In genomic region chr6:155253337-155253736, GRCh38 we compare ENCODE assay signal across 18 cellular contexts. TPM values are rescaled to one million over a fixed set of nuclear protein-coding genes. Genes with fewer than 3 reads are reported as not detected.
DNase-seq lines count a peak whose midpoint lies in the region; ATAC-seq and TF ChIP-seq lines count a peak whose summit lies in the region.
"Had no signal": no experiment of that assay in that cellular context is flagged by ENCODE, and none has a peak within 500 bp of the region (broad histone marks: within the 10 kb centered on the region; RNA-seq: fewer than 3 reads in every experiment).

No MANE protein-coding gene starts in this region.

- POLR2A ChIA-PET in SK-N-SH (lab: Yijun Ruan, JAX), result no interaction called here
- POLR2A ChIA-PET in Panc1 (lab: Charles Lee), result no interaction called here

- H3F3A ChIP-seq in SK-N-SH (replicated peaks; ENCODE audit: insufficient read depth), result peaks cover 10% of the 10 kb centered on the region

- H3K9ac ChIP-seq in SK-N-SH, result no peak overlapping the region
- H3K9ac ChIP-seq in trophoblast cell (ENCODE audit: low read length), result no peak overlapping the region

- TF ChIP-seq EP300 in SK-N-SH (IDR thresholded peaks at IDR 0.05; ENCODE audit: borderline replicate concordance in 1 of 2, low read depth in 1 of 2, low read length in 1 of 2), result no peak
- TF ChIP-seq EP300 in gastroesophageal sphincter (IDR thresholded peaks at IDR 0.05), result no peak

- peaks cover 0 to 12% of the 10 kb centered on the region in 2 experiments; a peak in 2 of 4 replicates for H3K4me1 ChIP-seq in SK-N-SH (ENCODE audit: control insufficient read depth in 1 of 2, insufficient read depth in 2 of 2, low read depth in 1 of 2, low read length in 1 of 2)
- peaks cover 3% of the 10 kb centered on the region; the same call in 1 of the 2 replicates for H3K4me1 ChIP-seq in Panc1 (ENCODE audit: control insufficient read depth, insufficient read depth, low read length)
- H3K4me1 ChIP-seq in gastroesophageal sphincter, result peaks cover 0 to 19% (median 0%) of the 10 kb centered on the region in 3 donors
- H3K4me1 ChIP-seq in trophoblast cell (ENCODE audit: control insufficient read depth in 1 of 2, insufficient read depth in 2 of 2, low read length in 2 of 2), result peaks cover 4 to 7% of the 10 kb centered on the region in 2 experiments

- no peak for TF ChIP-seq RAD21 in SK-N-SH (IDR thresholded peaks at IDR 0.05; ENCODE audit: low read length)

- H4K91ac ChIP-seq in trophoblast cell (ENCODE audit: low read depth, low read length), result no peak overlapping the region

- no peak overlapping the region for H2AFZ ChIP-seq in SK-N-SH (ENCODE audit: low read depth)
- no peak overlapping the region for H2AFZ ChIP-seq in trophoblast cell (ENCODE audit: insufficient read depth, low read length, poor library complexity)

- CTCF ChIA-PET in SK-N-SH (lab: Yijun Ruan, JAX), result interaction anchor here (0.7 to 4.7 kb wide), 4 partner anchors 13 to 325 kb away, joined by 3 to 28 read pairs (median 4); no protein-coding TSS in a partner anchor
- CTCF ChIA-PET in Panc1 (lab: Charles Lee), result no interaction called here

- H4K20me1 ChIP-seq in SK-N-SH (ENCODE audit: insufficient read depth), result no peaks in the 10 kb centered on the region

- H3K14ac ChIP-seq in trophoblast cell (ENCODE audit: low read length), result no peak overlapping the region

- 67% methylated on average over 1 of the region's 1 CpG for WGBS in SK-N-SH (ENCODE audit: low lambda C conversion rate)
- WGBS in gastroesophageal sphincter (ENCODE audit: low coverage in 1 of 2), 2 donors, result 50% methylated on average over 1 of the region's 1 CpG
- no CpG with 5 or more reads among the region's 1 CpG for WGBS in trophoblast cell (ENCODE audit: extremely low coverage, insufficient coverage, insufficient read length)

- no peaks in the 10 kb centered on the region for H3K9me3 ChIP-seq in SK-N-SH
- H3K9me3 ChIP-seq in Panc1 (ENCODE audit: control insufficient read depth, insufficient read depth, low read depth, low read length), result no peaks in the 10 kb centered on the region
- H3K9me3 ChIP-seq in gastroesophageal sphincter, result no peaks in the 10 kb centered on the region
- no peaks in the 10 kb centered on the region for H3K9me3 ChIP-seq in trophoblast cell (ENCODE audit: insufficient read depth, low read depth, low read length)

- H2BK120ac ChIP-seq in trophoblast cell (ENCODE audit: insufficient read depth, low read length, poor library complexity), result no peak overlapping the region

- no peak overlapping the region for H3K4ac ChIP-seq in trophoblast cell (ENCODE audit: low read depth, low read length)

- H3K36me3 ChIP-seq in SK-N-SH (replicated peaks in 1 of 2; ENCODE audit: control insufficient read depth in 1 of 2, insufficient read depth in 2 of 2, low read length in 1 of 2) (peaks cover 55 to 79% of the 10 kb centered on the region in 2 experiments), Panc1 (ENCODE audit: control insufficient read depth, insufficient read depth, low read length) (peaks cover 22% of the 10 kb centered on the region), gastroesophageal sphincter (peaks cover 0 to 65% of the 10 kb centered on the region in 2 donors), trophoblast cell (ENCODE audit: control insufficient read depth in 1 of 2, insufficient read depth in 2 of 2, low read length in 2 of 2) (peaks cover 9 to 11% of the 10 kb centered on the region in 2 experiments)

- no peak overlapping the region for H2AK5ac ChIP-seq in trophoblast cell (ENCODE audit: low read length)

- H3K23ac ChIP-seq in trophoblast cell (ENCODE audit: low read length), result no peak overlapping the region

- H3K79me2 ChIP-seq in SK-N-SH (ENCODE audit: insufficient read depth) (no peaks in the 10 kb centered on the region; the same call in 1 of the 2 replicates), trophoblast cell (ENCODE audit: control insufficient read depth, insufficient read depth, low read length, poor library complexity) (no peaks in the 10 kb centered on the region)

- no peak for DNase-seq in SK-N-SH
- no peak for DNase-seq in Panc1 (ENCODE audit: low read depth, low spot score)
- no peak for DNase-seq in trophoblast cell
- DNase-seq in T-helper 2 cell, result no peak
- no peak for DNase-seq in DMS114 treated with DMSO at 0.1 percent for 48 hours (lab: John Stamatoyannopoulos, UW; ENCODE audit: unreplicated experiment)
- DNase-seq: 8988T; activated CD4-positive, alpha-beta T cell treated with anti-CD3 and anti-CD28 coated beads, Interleukin-2, amount 50 U/mL, for 1 hour; activated effector memory CD4-positive, alpha-beta T cell treated with Interleukin-2 at 50 U/mL for 16 hours; CD4-positive, alpha-beta T cell; left colon; NCI-H1930; NCI-H69; RPMI8226 had no signal

- intact Hi-C loops in Panc1 (cut with micrococcal nuclease; ENCODE audit: unreplicated experiment), result no loop called here

- H3K9me2 ChIP-seq in SK-N-SH, result no peaks in the 10 kb centered on the region

- H3K4me3 ChIP-seq in SK-N-SH (ENCODE audit: low read depth in 2 of 2, low read length in 1 of 2) (no peak overlapping the region), Panc1 (ENCODE audit: low read depth in 2 of 2, low read length in 2 of 2) (no peak overlapping the region), gastroesophageal sphincter (no peak overlapping the region), trophoblast cell (ENCODE audit: low read depth, low read length) (no peak overlapping the region)

- no peak overlapping the region for H2BK5ac ChIP-seq in trophoblast cell (ENCODE audit: low read depth, low read length, poor library complexity)

- H3K27ac ChIP-seq in SK-N-SH (ENCODE audit: low read depth in 2 of 2, low read length in 1 of 2), result peak overlapping the region in 1 of 2 experiments; percentile 32; a peak in 2 of 4 replicates
- H3K27ac ChIP-seq in Panc1 (ENCODE audit: low read length), result peak overlapping the region; percentile 18
- H3K27ac ChIP-seq in gastroesophageal sphincter, result peak overlapping the region in 3 of 4 donors; percentile 35 to 50 (median 35)
- peak overlapping the region; percentile 61 for H3K27ac ChIP-seq in trophoblast cell (ENCODE audit: low read depth, low read length)
- H3K27ac ChIP-seq: HL-60 had no signal

- BruUV-seq in Panc1 (replicated peaks; lab: Mats Ljungman, UMichigan), result no TSS peak

- H4K12ac ChIP-seq in trophoblast cell (ENCODE audit: low read depth, low read length), result no peak overlapping the region

- TF ChIP-seq CTCF in SK-N-SH (IDR thresholded peaks at IDR 0.05) (no peak), Panc1 (IDR thresholded peaks at IDR 0.05) (no peak), gastroesophageal sphincter (IDR thresholded peaks at IDR 0.05) (no peak)

- no peak for TF ChIP-seq POLR2A in gastroesophageal sphincter (IDR thresholded peaks at IDR 0.05)

- H3K79me1 ChIP-seq in trophoblast cell (ENCODE audit: low read length), result peaks cover 2% of the 10 kb centered on the region

- H3K27me3 ChIP-seq in SK-N-SH (ENCODE audit: insufficient read depth) (no peaks in the 10 kb centered on the region), Panc1 (ENCODE audit: control insufficient read depth, insufficient read depth, low read length) (no peaks in the 10 kb centered on the region), gastroesophageal sphincter (no peaks in the 10 kb centered on the region), trophoblast cell (ENCODE audit: insufficient read depth, low read length) (no peaks in the 10 kb centered on the region)

- H3K18ac ChIP-seq in trophoblast cell (ENCODE audit: low read length), result no peak overlapping the region

- in situ Hi-C loops in Panc1 (cut with HindIII; ENCODE audit: low pct_unique_long_range_greater_than_20kb, low sequenced_read_pairs), result no loop called here

- no peak; the same call in 2 of the 3 replicates for ATAC-seq in SK-N-SH treated with all-trans-retinoic acid at 6 μM for 48 hours
- no peak for ATAC-seq in Panc1
- ATAC-seq in gastroesophageal sphincter, result no peak
- no peak for ATAC-seq in HG03175 (IDR thresholded peaks at IDR 0.05; ENCODE audit: unreplicated experiment)
- ATAC-seq: left colon had no signal

- H2BK12ac ChIP-seq in trophoblast cell (ENCODE audit: low read length), result no peak overlapping the region

- no peak overlapping the region for H4K8ac ChIP-seq in trophoblast cell (ENCODE audit: low read depth, low read length)

- H3K4me2 ChIP-seq in SK-N-SH, result no peak overlapping the region
- H3K4me2 ChIP-seq in trophoblast cell (ENCODE audit: low read length), result no peak overlapping the region

TF ChIP-seq in SK-N-SH, 30 proteins besides CTCF, POLR2A, EP300 and RAD21:
- TF ChIP-seq TCF12 (IDR thresholded peaks at IDR 0.05), result 0 out of 2 replicates have a peak, but pooled peaks have one; percentile 10
- TF ChIP-seq, protein P1, sequence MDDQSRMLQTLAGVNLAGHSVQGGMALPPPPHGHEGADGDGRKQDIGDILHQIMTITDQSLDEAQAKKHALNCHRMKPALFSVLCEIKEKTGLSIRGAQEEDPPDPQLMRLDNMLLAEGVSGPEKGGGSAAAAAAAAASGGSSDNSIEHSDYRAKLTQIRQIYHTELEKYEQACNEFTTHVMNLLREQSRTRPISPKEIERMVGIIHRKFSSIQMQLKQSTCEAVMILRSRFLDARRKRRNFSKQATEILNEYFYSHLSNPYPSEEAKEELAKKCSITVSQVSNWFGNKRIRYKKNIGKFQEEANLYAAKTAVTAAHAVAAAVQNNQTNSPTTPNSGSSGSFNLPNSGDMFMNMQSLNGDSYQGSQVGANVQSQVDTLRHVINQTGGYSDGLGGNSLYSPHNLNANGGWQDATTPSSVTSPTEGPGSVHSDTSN (IDR thresholded peaks at IDR 0.05), result no peak

TF ChIP-seq in SK-N-SH treated with all-trans-retinoic acid at 6 μM for 48 hours, 23 proteins besides CTCF, POLR2A, EP300 and RAD21 (continues in another document):
- TF ChIP-seq, protein P2, sequence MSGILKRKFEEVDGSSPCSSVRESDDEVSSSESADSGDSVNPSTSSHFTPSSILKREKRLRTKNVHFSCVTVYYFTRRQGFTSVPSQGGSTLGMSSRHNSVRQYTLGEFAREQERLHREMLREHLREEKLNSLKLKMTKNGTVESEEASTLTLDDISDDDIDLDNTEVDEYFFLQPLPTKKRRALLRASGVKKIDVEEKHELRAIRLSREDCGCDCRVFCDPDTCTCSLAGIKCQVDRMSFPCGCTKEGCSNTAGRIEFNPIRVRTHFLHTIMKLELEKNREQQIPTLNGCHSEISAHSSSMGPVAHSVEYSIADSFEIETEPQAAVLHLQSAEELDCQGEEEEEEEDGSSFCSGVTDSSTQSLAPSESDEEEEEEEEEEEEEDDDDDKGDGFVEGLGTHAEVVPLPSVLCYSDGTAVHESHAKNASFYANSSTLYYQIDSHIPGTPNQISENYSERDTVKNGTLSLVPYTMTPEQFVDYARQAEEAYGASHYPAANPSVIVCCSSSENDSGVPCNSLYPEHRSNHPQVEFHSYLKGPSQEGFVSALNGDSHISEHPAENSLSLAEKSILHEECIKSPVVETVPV (CRISPR knock-in tag; IDR thresholded peaks at IDR 0.05), result no peak
- no peak for TF ChIP-seq OSR1 (CRISPR knock-in tag; IDR thresholded peaks at IDR 0.05)
- TF ChIP-seq RARB (CRISPR knock-in tag; IDR thresholded peaks at IDR 0.05), result no peak
- TF ChIP-seq PPARA (CRISPR knock-in tag; IDR thresholded peaks at IDR 0.05; ENCODE audit: borderline replicate concordance), result no peak

RNA-seq across cellular contexts. Expression of gene CLDN20, which starts 10.5 kb away (rescaled TPM):
- polyA plus RNA-seq in SK-N-SH (2012; rRNA removed), result 0.07 TPM in 1 of 2 replicates, not detected in the other
- 0.04 and 0.18 TPM in 2 replicates for polyA plus RNA-seq in SK-N-SH (2012; cell fraction: cytosol; rRNA removed)
- 0.06 and 0.39 TPM in 2 replicates for polyA plus RNA-seq in SK-N-SH (2012; cell fraction: nucleus; rRNA removed)
- not detected for total RNA-seq in Panc1 (2021; ENCODE audit: unreplicated experiment)
- polyA plus RNA-seq in Panc1 (2012; ENCODE audit: insufficient read length), result 0.24 TPM
- total RNA-seq in gastroesophageal sphincter, result under 1 TPM in 1 of 4 donors, not detected in 3; 0.27 TPM
- not detected in 2 replicates for polyA plus RNA-seq in trophoblast cell (2013)
- total RNA-seq: bronchial epithelial cell; CD4-positive, alpha-beta T cell; left colon had no signal
